In the genomic region with DNA sequence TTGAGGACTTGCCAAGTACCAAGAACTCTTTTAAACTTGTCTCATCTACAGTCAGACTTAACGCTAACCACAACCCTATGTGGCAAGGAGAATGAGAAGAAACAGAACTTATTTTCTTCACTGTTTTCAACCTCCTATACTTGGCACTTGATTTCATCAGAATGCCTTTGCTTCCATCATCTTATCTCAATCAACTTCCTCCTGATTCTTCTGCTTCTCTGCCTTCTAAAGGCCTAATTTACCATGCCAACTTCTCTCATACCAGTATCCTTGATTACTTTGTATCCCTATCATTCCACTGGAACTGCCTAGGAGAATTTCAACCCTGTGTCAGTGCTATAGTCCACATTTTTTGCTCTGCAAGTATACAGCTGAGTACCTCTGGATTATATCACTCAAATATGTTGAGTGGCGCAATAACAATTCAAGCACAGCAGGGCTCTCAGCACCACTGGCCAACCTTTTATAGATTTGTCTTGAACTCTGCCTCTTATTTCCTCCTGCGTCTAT, we compare ENCODE assay signal across 27 cellular contexts.
DNase-seq lines count a peak whose midpoint lies in the region; ATAC-seq and TF ChIP-seq lines count a peak whose summit lies in the region.
"Had no signal": no experiment of that assay in that cellular context is flagged by ENCODE, and none has a peak within 500 bp of the region (broad histone marks: within the 10 kb centered on the region; RNA-seq: fewer than 3 reads in every experiment).

No MANE protein-coding gene starts in this region.

- POLR2A ChIA-PET in SK-N-SH (lab: Yijun Ruan, JAX): no interaction called here
- POLR2A ChIA-PET in naive thymus-derived CD4-positive, alpha-beta T cell (lab: Charles Lee): no interaction called here

- intact Hi-C loops in Right ventricle myocardium superior (cut with DNase I): no loop called here
- intact Hi-C loops in left ventricle myocardium inferior (cut with micrococcal nuclease): no loop called here
- intact Hi-C loops in naive thymus-derived CD4-positive, alpha-beta T cell (cut with micrococcal nuclease): no loop called here

- H2AFZ ChIP-seq in SK-N-SH (ENCODE audit: low read depth): no peak overlapping the region

- no peaks in the 10 kb centered on the region for H3K36me3 Mint-ChIP-seq in naive thymus-derived CD4-positive, alpha-beta T cell
- H3K36me3 Mint-ChIP-seq: activated naive CD4-positive, alpha-beta T cell treated with anti-CD3 and anti-CD28 coated beads, Interleukin-2, amount 10 ng/mL, durations not matched to agents 7 days and 5 days had no signal

- no peaks in the 10 kb centered on the region for H3K4me1 Mint-ChIP-seq in naive thymus-derived CD4-positive, alpha-beta T cell
- H3K4me1 Mint-ChIP-seq: activated CD4-positive, alpha-beta T cell treated with anti-CD3 and anti-CD28 coated beads for 36 hours; activated naive CD4-positive, alpha-beta T cell treated with anti-CD3 and anti-CD28 coated beads, Interleukin-2, amount 10 ng/mL, durations not matched to agents 7 days and 5 days; central memory CD8-positive, alpha-beta T cell had no signal

- H4K20me1 ChIP-seq in SK-N-SH (ENCODE audit: insufficient read depth): no peaks in the 10 kb centered on the region

- H3K9me3 ChIP-seq in left ventricle myocardium inferior (replicated peaks) (no peaks in the 10 kb centered on the region), SK-N-SH (no peaks in the 10 kb centered on the region), stomach smooth muscle (ENCODE audit: control insufficient read depth in 2 of 2, low read length in 2 of 2) (no peaks in the 10 kb centered on the region)
- H3K9me3 ChIP-seq in naive thymus-derived CD4-positive, alpha-beta T cell (ENCODE audit: control insufficient read depth in 2 of 3, low read length in 3 of 3): no peaks in the 10 kb centered on the region
- H3K9me3 ChIP-seq: A549, BE2C, lower lobe of right lung had no signal

- H3K27ac ChIP-seq in left ventricle myocardium inferior (replicated peaks) (no peak overlapping the region), SK-N-SH (ENCODE audit: low read depth in 2 of 2, low read length in 1 of 2) (no peak overlapping the region), stomach smooth muscle (ENCODE audit: low read length) (peak overlapping the region; percentile 47)
- no peak overlapping the region for H3K27ac ChIP-seq in naive thymus-derived CD4-positive, alpha-beta T cell (ENCODE audit: low read depth, low read length)
- H3K27ac ChIP-seq: A549, foreskin keratinocyte, lower lobe of right lung had no signal

- H3K27me3 ChIP-seq in left ventricle myocardium inferior (ENCODE audit: low read depth): no peaks in the 10 kb centered on the region
- no peaks in the 10 kb centered on the region for H3K27me3 ChIP-seq in SK-N-SH (ENCODE audit: insufficient read depth)
- H3K27me3 ChIP-seq in stomach smooth muscle (ENCODE audit: control insufficient read depth in 1 of 2, insufficient read depth in 2 of 2, low read length in 2 of 2): no peaks in the 10 kb centered on the region
- H3K27me3 ChIP-seq in naive thymus-derived CD4-positive, alpha-beta T cell (ENCODE audit: control insufficient read depth in 2 of 2, insufficient read depth in 2 of 2, low read length in 2 of 2): no peaks in the 10 kb centered on the region
- H3K27me3 ChIP-seq: BE2C, foreskin keratinocyte had no signal

- H3K36me3 ChIP-seq in left ventricle myocardium inferior (no peaks in the 10 kb centered on the region), SK-N-SH (replicated peaks in 1 of 2; ENCODE audit: control insufficient read depth in 1 of 2, insufficient read depth in 2 of 2, low read length in 1 of 2) (no peaks in the 10 kb centered on the region), stomach smooth muscle (ENCODE audit: control insufficient read depth in 2 of 2, insufficient read depth in 2 of 2, low read length in 2 of 2) (no peaks in the 10 kb centered on the region)
- H3K36me3 ChIP-seq in naive thymus-derived CD4-positive, alpha-beta T cell (ENCODE audit: control insufficient read depth in 2 of 3, insufficient read depth in 3 of 3, low read length in 3 of 3): no peaks in the 10 kb centered on the region
- H3K36me3 ChIP-seq: BE2C, lower lobe of right lung had no signal

- H3K9me2 ChIP-seq in SK-N-SH: no peaks in the 10 kb centered on the region

- 73% methylated on average over 3 of the region's 3 CpGs for WGBS in SK-N-SH (ENCODE audit: low lambda C conversion rate)

- TF ChIP-seq EP300 in SK-N-SH (IDR thresholded peaks at IDR 0.05; ENCODE audit: borderline replicate concordance in 1 of 2, low read depth in 1 of 2, low read length in 1 of 2): no peak

- DNase-seq in Right ventricle myocardium superior (no peak), left ventricle myocardium inferior (no peak), SK-N-SH (no peak), fibroblast of the aortic adventitia (ENCODE audit: low read depth) (peak; percentile 61), SK-N-DZ (ENCODE audit: low spot score) (no peak), 8988T (no peak)
- DNase-seq in naive thymus-derived CD4-positive, alpha-beta T cell: no peak
- DNase-seq: activated CD4-positive, alpha-beta T cell treated with anti-CD3 and anti-CD28 coated beads for 36 hours; activated naive CD4-positive, alpha-beta T cell treated with anti-CD3 and anti-CD28 coated beads, Interleukin-2, amount 10 ng/mL, durations not matched to agents 7 days and 5 days; activated T-cell treated with anti-CD3 and anti-CD28 coated beads, Interleukin-2, amount 50 U/mL, for 48 hours; aorta; BE2C; COR-L47; DMS79 treated with DMSO at 0.1 percent for 48 hours; foreskin keratinocyte; HFFc6; hippocampal formation; KG1; lower lobe of right lung; NCI-H1930; NCI-H446 treated with DMSO at 0.1 percent for 48 hours; right cardiac atrium; stimulated activated CD8-positive, alpha-beta memory T cell treated with anti-CD3 and anti-CD28 coated beads, Interleukin-4, amount 100 ng/mL, for 48 hours had no signal

- TF ChIP-seq CTCF in left ventricle myocardium inferior (IDR thresholded peaks at IDR 0.05; ENCODE audit: borderline replicate concordance): no peak
- TF ChIP-seq CTCF in SK-N-SH (IDR thresholded peaks at IDR 0.05): no peak
- no peak for TF ChIP-seq CTCF in fibroblast of the aortic adventitia (IDR thresholded peaks at IDR 0.05; ENCODE audit: insufficient read depth, low read length)

- CTCF ChIA-PET in SK-N-SH (lab: Yijun Ruan, JAX): interaction anchor here (1.1 to 1.3 kb wide), 2 partner anchors 8 to 268 kb away, joined by 3 to 4 read pairs; no protein-coding TSS in a partner anchor
- CTCF ChIA-PET in naive thymus-derived CD4-positive, alpha-beta T cell (lab: Charles Lee): no interaction called here

- no peak overlapping the region for H3K4me3 Mint-ChIP-seq in naive thymus-derived CD4-positive, alpha-beta T cell
- H3K4me3 Mint-ChIP-seq: activated CD4-positive, alpha-beta T cell treated with anti-CD3 and anti-CD28 coated beads for 36 hours; activated naive CD4-positive, alpha-beta T cell treated with anti-CD3 and anti-CD28 coated beads, Interleukin-2, amount 10 ng/mL, durations not matched to agents 7 days and 5 days; central memory CD8-positive, alpha-beta T cell; HFFc6 had no signal

- peaks cover 0 to 8% (median 1%) of the 10 kb centered on the region in 11 donors for H3K9me3 Mint-ChIP-seq in naive thymus-derived CD4-positive, alpha-beta T cell
- H3K9me3 Mint-ChIP-seq: HFFc6 had no signal

- H3K4me3 ChIP-seq in left ventricle myocardium inferior (no peak overlapping the region), SK-N-SH (ENCODE audit: low read depth in 2 of 2, low read length in 1 of 2) (no peak overlapping the region), fibroblast of the aortic adventitia (ENCODE audit: low read depth, low read length) (no peak overlapping the region), stomach smooth muscle (ENCODE audit: low read length in 2 of 2) (no peak overlapping the region)
- H3K4me3 ChIP-seq in naive thymus-derived CD4-positive, alpha-beta T cell (ENCODE audit: low read length): no peak overlapping the region
- H3K4me3 ChIP-seq: A549, GM12878, lower lobe of right lung had no signal

- no peak overlapping the region for H3K27ac Mint-ChIP-seq in naive thymus-derived CD4-positive, alpha-beta T cell
- H3K27ac Mint-ChIP-seq: activated CD4-positive, alpha-beta T cell treated with anti-CD3 and anti-CD28 coated beads for 36 hours; activated naive CD4-positive, alpha-beta T cell treated with anti-CD3 and anti-CD28 coated beads, Interleukin-2, amount 10 ng/mL, durations not matched to agents 7 days and 5 days; HFFc6 had no signal

- H3K9ac ChIP-seq in SK-N-SH: no peak overlapping the region
- no peak overlapping the region for H3K9ac ChIP-seq in stomach smooth muscle (ENCODE audit: low read length in 2 of 2)

- no peaks in the 10 kb centered on the region for H3F3A ChIP-seq in SK-N-SH (replicated peaks; ENCODE audit: insufficient read depth)

- ATAC-seq in Right ventricle myocardium superior (ENCODE audit: poor library complexity): peak; percentile 52
- no peak for ATAC-seq in naive thymus-derived CD4-positive, alpha-beta T cell
- ATAC-seq: A549; activated CD4-positive, alpha-beta T cell treated with anti-CD3 and anti-CD28 coated beads for 36 hours; foreskin keratinocyte; GM12878; right cardiac atrium had no signal

- H3K4me1 ChIP-seq in left ventricle myocardium inferior (no peaks in the 10 kb centered on the region), SK-N-SH (ENCODE audit: control insufficient read depth in 1 of 2, insufficient read depth in 2 of 2, low read depth in 1 of 2, low read length in 1 of 2) (no peaks in the 10 kb centered on the region), stomach smooth muscle (ENCODE audit: control insufficient read depth, insufficient read depth, low read length) (no peaks in the 10 kb centered on the region)
- no peaks in the 10 kb centered on the region for H3K4me1 ChIP-seq in naive thymus-derived CD4-positive, alpha-beta T cell (ENCODE audit: control insufficient read depth in 2 of 2, insufficient read depth in 2 of 2, low read length in 2 of 2)
- H3K4me1 ChIP-seq: A549, foreskin keratinocyte, lower lobe of right lung had no signal

- H3K4me2 ChIP-seq in SK-N-SH: no peak overlapping the region
- H3K4me2 ChIP-seq: A549 had no signal

- H3K27me3 Mint-ChIP-seq in naive thymus-derived CD4-positive, alpha-beta T cell: no peaks in the 10 kb centered on the region
- H3K27me3 Mint-ChIP-seq: activated CD4-positive, alpha-beta T cell treated with anti-CD3 and anti-CD28 coated beads for 36 hours; activated naive CD4-positive, alpha-beta T cell treated with anti-CD3 and anti-CD28 coated beads, Interleukin-2, amount 10 ng/mL, durations not matched to agents 7 days and 5 days; central memory CD8-positive, alpha-beta T cell had no signal

- H3K79me2 ChIP-seq in SK-N-SH (ENCODE audit: insufficient read depth): no peaks in the 10 kb centered on the region

- no peak for TF ChIP-seq RAD21 in SK-N-SH (IDR thresholded peaks at IDR 0.05; ENCODE audit: low read length)

TF ChIP-seq in SK-N-SH, 30 proteins besides CTCF, POLR2A, EP300 and RAD21:
- TF ChIP-seq TCF12 (IDR thresholded peaks at IDR 0.05) (peak; percentile 73), GATA2 (CRISPR knock-in tag; IDR thresholded peaks at IDR 0.05) (no peak)
